Comparison of ENCODE assay signal across 35 cellular contexts in the genomic region with DNA sequence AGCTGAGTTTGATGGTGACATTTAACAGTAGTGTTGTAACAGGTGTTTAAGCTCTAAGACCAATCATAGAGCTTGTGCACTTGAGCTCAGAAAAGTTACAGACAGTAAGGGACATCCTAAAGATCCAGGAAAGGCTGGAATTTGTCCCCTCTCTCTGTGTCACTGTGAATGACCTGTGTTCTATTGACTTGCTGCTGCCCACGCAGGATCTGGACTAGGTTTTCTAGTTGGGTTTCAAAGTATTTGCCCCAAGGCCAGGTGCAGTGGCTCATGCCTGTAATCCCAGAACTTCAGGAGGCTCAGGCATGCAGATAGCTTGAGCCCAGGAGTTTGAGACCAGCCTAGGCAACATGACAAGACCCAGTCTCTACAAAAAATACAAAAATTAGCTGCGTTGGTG. TPM values are rescaled to one million over a fixed set of nuclear protein-coding genes. Genes with fewer than 3 reads are reported as not detected.
"Had no signal": no experiment of that assay in that cellular context is flagged by ENCODE, and none has a peak within 500 bp of the region (broad histone marks: within the 10 kb centered on the region; RNA-seq: fewer than 3 reads in every experiment).

No MANE protein-coding gene starts in this region.

- H3K36me3 Mint-ChIP-seq: naive B cell; naive thymus-derived CD8-positive, alpha-beta T cell; stimulated activated memory B cell treated with anti-CD40 and anti-IgM and Interleukin-4, amounts not matched to agents 10 μg/mL and 1 μg/mL and 100 μg/mL, for 72 hours; type B pancreatic cell had no signal

- H2AFZ ChIP-seq: parathyroid adenoma had no signal

- H3K4me3 Mint-ChIP-seq: naive B cell; naive thymus-derived CD8-positive, alpha-beta T cell; natural killer cell treated with Interleukin-12 subunit alpha and Interleukin-12 subunit beta and Interleukin-15 and Interleukin-18, amount 100 ng/mL, for 72 hours; nephron progenitor cell; neural crest cell; stimulated activated memory B cell treated with anti-CD40 and anti-IgM and Interleukin-4, amounts not matched to agents 10 μg/mL and 1 μg/mL and 100 μg/mL, for 72 hours; stimulated activated naive CD8-positive, alpha-beta T cell treated with anti-CD3 and anti-CD28 coated beads, Interleukin-15, amount 100 ng/mL, for 72 hours; type B pancreatic cell had no signal

- H3K27me3 ChIP-seq: neutrophil, ovary, testis, tibial nerve, upper lobe of right lung, uterus had no signal

- H3K4me1 ChIP-seq: parathyroid adenoma, psoas muscle, spleen, suprapubic skin, testis, tibial nerve, upper lobe of right lung, uterus had no signal

- DNase-seq: naive B cell; naive thymus-derived CD8-positive, alpha-beta T cell; nephron progenitor cell; nucleus accumbens; ovary; posterior cingulate gyrus; psoas muscle; right cardiac atrium; spleen; stimulated activated CD4-positive, alpha-beta T cell treated with anti-CD3 and anti-CD28 coated beads, Interleukin-12 subunit alpha, Interleukin-12 subunit beta, amount 100 ng/mL, for 4 hours; stimulated activated CD4-positive, alpha-beta T cell treated with anti-CD3 and anti-CD28 coated beads, Interleukin-1b, Interleukin-23, amount 100 ng/mL, for 48 hours; stimulated activated CD4-positive, alpha-beta T cell treated with anti-CD3 and anti-CD28 coated beads, Interleukin-4, amount 100 ng/mL, for 1 hour; stimulated activated CD4-positive, alpha-beta T cell treated with anti-CD3 and anti-CD28 coated beads, Interleukin-4, amount 100 ng/mL, for 4 hours; stimulated activated CD8-positive, alpha-beta memory T cell treated with anti-CD3 and anti-CD28 coated beads, Interleukin-4, amount 100 ng/mL, for 48 hours; stimulated activated naive CD4-positive, alpha-beta T cell; stimulated activated naive CD8-positive, alpha-beta T cell treated with anti-CD3 and anti-CD28 coated beads, Interleukin-15, amount 100 ng/mL, for 72 hours; stimulated activated naive CD8-positive, alpha-beta T cell treated with anti-CD3 and anti-CD28 coated beads, Interleukin-15, Interleukin-2, amounts not matched to agents 100 U/mL and 50 U/mL, for 24 hours; substantia nigra; testis; upper lobe of right lung; uterus had no signal

- H3K9ac ChIP-seq: parathyroid adenoma had no signal

- H3K4me1 Mint-ChIP-seq: nephron progenitor cell; neural crest cell; stimulated activated memory B cell treated with anti-CD40 and anti-IgM and Interleukin-4, amounts not matched to agents 10 μg/mL and 1 μg/mL and 100 μg/mL, for 72 hours; stimulated activated naive CD8-positive, alpha-beta T cell treated with anti-CD3 and anti-CD28 coated beads, Interleukin-15, amount 100 ng/mL, for 72 hours had no signal

- ATAC-seq: naive thymus-derived CD8-positive, alpha-beta T cell; natural killer cell treated with Interleukin-12 subunit alpha and Interleukin-12 subunit beta and Interleukin-15 and Interleukin-18, amount 100 ng/mL, for 72 hours; psoas muscle; right cardiac atrium; sciatic nerve; stimulated activated memory B cell treated with anti-CD40 and anti-IgM and Interleukin-4, amounts not matched to agents 10 μg/mL and 1 μg/mL and 100 μg/mL, for 72 hours; stimulated activated naive CD8-positive, alpha-beta T cell treated with anti-CD3 and anti-CD28 coated beads, Interleukin-15, amount 100 ng/mL, for 72 hours; stimulated activated naive CD8-positive, alpha-beta T cell treated with anti-CD3 and anti-CD28 coated beads, Interleukin-15, Interleukin-2, amounts not matched to agents 100 U/mL and 50 U/mL, for 24 hours; upper lobe of right lung had no signal

- H3K27ac ChIP-seq: neutrophil, ovary, parathyroid adenoma, psoas muscle, skin epidermis, spleen, suprapubic skin, testis, tibial nerve, upper lobe of right lung, uterus had no signal

- H3K4me2 ChIP-seq: smooth muscle cell had no signal

- H3K4me3 ChIP-seq: ovary, psoas muscle, skin epidermis, smooth muscle cell, spleen, suprapubic skin, testis, tibial nerve, upper lobe of right lung, uterus had no signal

- H3K9me3 ChIP-seq: neutrophil, psoas muscle, suprapubic skin, testis, upper lobe of right lung, uterus had no signal

- H3K79me2 ChIP-seq: parathyroid adenoma had no signal

- H3K27ac Mint-ChIP-seq: naive B cell; naive thymus-derived CD8-positive, alpha-beta T cell; natural killer cell treated with Interleukin-12 subunit alpha and Interleukin-12 subunit beta and Interleukin-15 and Interleukin-18, amount 100 ng/mL, for 72 hours; nephron progenitor cell; progenitor cell of endocrine pancreas; stimulated activated memory B cell treated with anti-CD40 and anti-IgM and Interleukin-4, amounts not matched to agents 10 μg/mL and 1 μg/mL and 100 μg/mL, for 72 hours; stimulated activated naive CD8-positive, alpha-beta T cell treated with anti-CD3 and anti-CD28 coated beads, Interleukin-15, amount 100 ng/mL, for 72 hours; type B pancreatic cell had no signal

- H3K36me3 ChIP-seq: neutrophil, ovary, spleen, suprapubic skin, upper lobe of right lung, uterus had no signal

- H3K27me3 Mint-ChIP-seq: progenitor cell of endocrine pancreas had no signal

- H3K9me3 Mint-ChIP-seq: stimulated activated memory B cell treated with anti-CD40 and anti-IgM and Interleukin-4, amounts not matched to agents 10 μg/mL and 1 μg/mL and 100 μg/mL, for 72 hours; stimulated activated naive CD8-positive, alpha-beta T cell treated with anti-CD3 and anti-CD28 coated beads, Interleukin-15, amount 100 ng/mL, for 72 hours; type B pancreatic cell had no signal

RNA-seq across cellular contexts. Expression of a gene that starts 17.1 kb away (rescaled TPM):
- total RNA-seq: naive thymus-derived CD8-positive, alpha-beta T cell; natural killer cell treated with Interleukin-12 subunit alpha and Interleukin-12 subunit beta and Interleukin-15 and Interleukin-18, amount 100 ng/mL, for 72 hours; neural crest cell; omental fat pad; sciatic nerve; smooth muscle cell; tibial nerve had no signal
- polyA plus RNA-seq: naive thymus-derived CD8-positive, alpha-beta T cell; ovary; right cardiac atrium; smooth muscle cell; urinary bladder had no signal
